12 cellular contexts compared by ENCODE assay signal in the genomic region with DNA sequence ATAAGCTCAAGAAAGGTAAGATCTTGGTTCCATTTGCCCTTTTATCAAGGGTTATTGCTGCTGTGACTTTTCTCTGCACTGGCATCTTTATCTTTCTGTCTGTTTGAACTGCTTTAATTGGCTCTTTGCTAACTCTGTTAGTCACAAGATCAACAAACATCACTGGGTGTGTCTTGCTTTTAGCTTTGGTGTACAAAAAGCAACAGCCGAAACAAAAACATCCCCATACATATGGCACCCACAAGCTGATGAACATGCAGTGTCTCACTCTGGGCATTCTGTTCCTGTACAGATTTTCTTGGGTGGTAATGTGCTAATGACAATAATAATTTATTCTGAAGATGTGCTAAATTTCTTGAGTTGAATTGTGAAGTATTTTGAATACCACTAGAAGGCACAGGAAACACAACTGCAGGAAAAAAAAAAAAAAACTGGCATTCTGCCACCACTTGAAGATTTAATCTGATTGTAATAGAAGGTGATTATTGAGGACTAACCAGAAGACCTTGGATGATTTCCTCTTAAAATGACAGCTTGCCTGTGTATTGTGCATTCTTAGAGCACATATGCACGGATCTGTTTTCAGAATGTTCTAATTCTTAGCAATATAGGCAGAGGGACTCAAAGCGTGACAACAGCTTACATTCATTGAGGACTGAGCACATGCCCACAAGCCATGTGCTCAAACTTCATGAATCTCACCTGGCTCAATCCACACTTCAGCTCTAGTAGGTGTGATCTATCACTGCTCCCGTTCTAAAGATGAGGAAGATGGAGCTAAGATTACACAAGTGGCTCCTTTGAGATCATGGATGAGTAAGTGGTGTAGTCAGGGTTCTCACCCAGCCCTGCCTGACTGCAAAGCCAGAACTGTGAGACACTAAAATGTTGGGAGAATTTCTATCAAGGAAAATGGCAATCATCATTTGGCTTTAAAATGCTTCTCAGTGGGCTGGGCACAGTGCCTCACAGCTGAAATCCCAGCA.
A peak's percentile ranks its signal among the peaks of the same experiment; 100 is the strongest.
DNase-seq lines count a peak whose midpoint lies in the region; ATAC-seq, FAIRE-seq and TF ChIP-seq lines count a peak whose summit lies in the region.
"Had no signal": no experiment of that assay in that cellular context is flagged by ENCODE, and none has a peak within 500 bp of the region (broad histone marks: within the 10 kb centered on the region; RNA-seq: fewer than 3 reads in every experiment).

No MANE protein-coding gene starts in this region.

- no peaks in the 10 kb centered on the region for H3K4me1 Mint-ChIP-seq in activated CD4-positive, alpha-beta T cell treated with anti-CD3 and anti-CD28 coated beads, Interleukin-2, amount 10 ng/mL, durations not matched to agents 24 days and 14 days

- intact Hi-C loops in spleen (cut with DNase I; ENCODE audit: low total_unique reads), result no loop called here
- intact Hi-C loops in activated CD4-positive, alpha-beta T cell treated with anti-CD3 and anti-CD28 coated beads, Interleukin-2, amount 10 ng/mL, durations not matched to agents 24 days and 14 days (cut with micrococcal nuclease), result no loop called here

- H3K36me3 ChIP-seq in spleen, result no peaks in the 10 kb centered on the region
- H3K36me3 ChIP-seq: SJCRH30 had no signal

- H3K9me3 ChIP-seq in spleen, result no peaks in the 10 kb centered on the region
- H3K9me3 ChIP-seq: SJCRH30 had no signal

- H3K27me3 Mint-ChIP-seq in activated CD4-positive, alpha-beta T cell treated with anti-CD3 and anti-CD28 coated beads, Interleukin-2, amount 10 ng/mL, durations not matched to agents 24 days and 14 days, result peaks cover 13% of the 10 kb centered on the region
- H3K27me3 Mint-ChIP-seq: stimulated activated naive B cell treated with anti-CD40 and anti-IgM and Interleukin-4, amounts not matched to agents 10 μg/mL and 1 μg/mL and 100 μg/mL, for 72 hours had no signal

- H3K27ac ChIP-seq in spleen, result peak overlapping the region in 6 of 8 donors; percentile 4 to 48 (median 28)
- H3K27ac ChIP-seq: SJCRH30 had no signal

- FAIRE-seq in endometrium (lab: Jason Lieb, UNC), result peak; percentile 74

- H3K4me1 ChIP-seq in spleen, result peaks cover 7 to 53% (median 33%) of the 10 kb centered on the region in 6 donors

- H3K27ac Mint-ChIP-seq in activated CD4-positive, alpha-beta T cell treated with anti-CD3 and anti-CD28 coated beads, Interleukin-2, amount 10 ng/mL, durations not matched to agents 24 days and 14 days, result no peak overlapping the region

- DNase-seq in GM03348 (ENCODE audit: low spot score) (peak; percentile 32), NCI-H524 treated with DMSO at 0.1 percent for 48 hours (lab: John Stamatoyannopoulos, UW) (peak; percentile 87), spleen (no peak), midbrain (lab: John Stamatoyannopoulos, UW) (no peak)
- no peak for DNase-seq in activated CD4-positive, alpha-beta T cell treated with anti-CD3 and anti-CD28 coated beads, Interleukin-2, amount 10 ng/mL, durations not matched to agents 24 days and 14 days
- DNase-seq: effector CD8-positive, alpha-beta T cell; HCEC 1CT; stimulated activated naive B cell treated with anti-CD40 and anti-IgM and Interleukin-4, amounts not matched to agents 10 μg/mL and 1 μg/mL and 100 μg/mL, for 72 hours had no signal

- TF ChIP-seq CTCF in spleen (IDR thresholded peaks at IDR 0.05 in 8 of 11, conservative IDR thresholded peaks at IDR 0.05 in 3 of 11), result no peak

- H3K27me3 ChIP-seq in spleen (replicated peaks in 1 of 7), result no peaks in the 10 kb centered on the region
- H3K27me3 ChIP-seq: SJCRH30 had no signal

- H3K36me3 Mint-ChIP-seq in activated CD4-positive, alpha-beta T cell treated with anti-CD3 and anti-CD28 coated beads, Interleukin-2, amount 10 ng/mL, durations not matched to agents 24 days and 14 days (ENCODE audit: low read depth), result no peaks in the 10 kb centered on the region

- H3K9me3 Mint-ChIP-seq in activated CD4-positive, alpha-beta T cell treated with anti-CD3 and anti-CD28 coated beads, Interleukin-2, amount 10 ng/mL, durations not matched to agents 24 days and 14 days, result no peaks in the 10 kb centered on the region
- H3K9me3 Mint-ChIP-seq: stimulated activated naive B cell treated with anti-CD40 and anti-IgM and Interleukin-4, amounts not matched to agents 10 μg/mL and 1 μg/mL and 100 μg/mL, for 72 hours had no signal

- no peak for TF ChIP-seq POLR2A in spleen (IDR thresholded peaks at IDR 0.05)

- H3K4me3 Mint-ChIP-seq in activated CD4-positive, alpha-beta T cell treated with anti-CD3 and anti-CD28 coated beads, Interleukin-2, amount 10 ng/mL, durations not matched to agents 24 days and 14 days, result no peak overlapping the region
- H3K4me3 Mint-ChIP-seq: stimulated activated naive B cell treated with anti-CD40 and anti-IgM and Interleukin-4, amounts not matched to agents 10 μg/mL and 1 μg/mL and 100 μg/mL, for 72 hours had no signal

- 51 to 59% (median 57%) methylated on average over 4 of the region's 4 CpGs for WGBS in spleen, 5 donors

- no peak overlapping the region for H3K4me3 ChIP-seq in spleen
- H3K4me3 ChIP-seq: SJCRH30 had no signal

- ATAC-seq in GM18909 (IDR thresholded peaks at IDR 0.05; ENCODE audit: poor library complexity, unreplicated experiment), result no peak
- ATAC-seq: left lobe of liver had no signal

Comparison
In these comparisons a context has a peak if more than half of its experiments do, and no peak if none do; other contexts are left out.
1. DNase-seq: peak in GM03348 (single experiment) and NCI-H524 treated with DMSO at 0.1 percent for 48 hours (single experiment); none in spleen (single experiment), midbrain (single experiment) and activated CD4-positive, alpha-beta T cell treated with anti-CD3 and anti-CD28 coated beads, Interleukin-2, amount 10 ng/mL, durations not matched to agents 24 days and 14 days (single experiment).